1 cellular context compared by ENCODE assay signal in the genomic region with DNA sequence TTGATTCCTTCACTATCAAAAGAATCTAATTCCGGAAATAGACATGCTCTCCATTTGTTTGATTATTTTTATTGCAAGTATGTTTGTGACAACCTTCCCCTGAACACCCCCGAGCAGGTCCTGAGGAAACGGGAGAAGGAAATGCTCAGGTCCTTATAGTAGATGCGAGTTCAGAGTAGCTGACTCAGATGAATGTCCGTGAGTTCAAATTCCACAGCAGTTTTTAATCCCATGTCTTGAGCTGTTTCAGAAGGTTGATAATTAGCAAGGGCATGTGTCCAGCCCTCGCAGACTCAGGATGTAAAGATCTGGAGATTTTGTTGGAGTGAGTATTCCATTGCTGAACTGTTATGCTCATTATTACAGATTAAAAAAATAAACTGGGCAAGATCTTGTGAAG.
TF ChIP-seq lines count a peak whose summit lies in the region.

No MANE protein-coding gene starts in this region.

TF ChIP-seq in SK-N-SH treated with all-trans-retinoic acid at 6 μM for 48 hours, 23 proteins besides CTCF, POLR2A, EP300 and RAD21 (continued from another document):
- TF ChIP-seq ZFP3 (CRISPR knock-in tag; IDR thresholded peaks at IDR 0.05) (no peak), CSDC2 (CRISPR knock-in tag; IDR thresholded peaks at IDR 0.05) (no peak)
TF ChIP-seq in SK-N-SH treated with all-trans-retinoic acid at 6 μM for 48 hours: peak in this region for 0.
